ENCODE assay signal across 16 cellular contexts in genomic region chr20:64111841-64112641, GRCh38. TPM values are rescaled to one million over a fixed set of nuclear protein-coding genes. Genes with fewer than 3 reads are reported as not detected.
DNase-seq lines count a peak whose midpoint lies in the region; ATAC-seq, FAIRE-seq and TF ChIP-seq lines count a peak whose summit lies in the region.
"Had no signal": no experiment of that assay in that cellular context is flagged by ENCODE, and none has a peak within 500 bp of the region (broad histone marks: within the 10 kb centered on the region; RNA-seq: fewer than 3 reads in every experiment).

No MANE protein-coding gene starts in this region.

- H3K9me3 ChIP-seq in cardiac muscle cell (ENCODE audit: low read depth) = no peaks in the 10 kb centered on the region
- no peaks in the 10 kb centered on the region for H3K9me3 ChIP-seq in left lung
- H3K9me3 ChIP-seq in upper lobe of right lung = no peaks in the 10 kb centered on the region

- H3K36me3 ChIP-seq in cardiac muscle cell = no peaks in the 10 kb centered on the region
- no peaks in the 10 kb centered on the region for H3K36me3 ChIP-seq in left lung
- no peaks in the 10 kb centered on the region for H3K36me3 ChIP-seq in upper lobe of right lung

- no peak for DNase-seq in cardiac muscle cell (ENCODE audit: low read depth in 1 of 2, low spot score in 1 of 2)
- no peak for DNase-seq in left cardiac atrium
- peak; percentile 43 for DNase-seq in UCSD-AML1 (lab: John Stamatoyannopoulos, UW; ENCODE audit: unreplicated experiment)
- DNase-seq in left lung = peak; percentile 19 to 39
- DNase-seq in upper lobe of right lung = peak; percentile 61
- no peak for DNase-seq in NCI-H748 treated with DMSO at 0.1 percent for 48 hours (lab: John Stamatoyannopoulos, UW)
- no peak for DNase-seq in NCI-H1694 (lab: John Stamatoyannopoulos, UW)
- DNase-seq in frontal cortex (ENCODE audit: low spot score in 2 of 2) = no peak
- DNase-seq: activated naive CD4-positive, alpha-beta T cell treated with anti-CD3 and anti-CD28 coated beads, Interleukin-2, amount 50 U/mL, for 16 hours had no signal

- no peak for FAIRE-seq in frontal cortex (lab: Jason Lieb, UNC)
- FAIRE-seq: colon, G401.6 had no signal

- intact Hi-C loops in left cardiac atrium (cut with DNase I) = no loop called here
- intact Hi-C loops in left lung (cut with DNase I) = no loop called here
- intact Hi-C loops in upper lobe of right lung (cut with DNase I) = no loop called here

- H3K4me3 ChIP-seq in cardiac muscle cell (no peak overlapping the region), left lung (no peak overlapping the region), upper lobe of right lung (no peak overlapping the region)

- ATAC-seq in left cardiac atrium (no peak), left lung (no peak), upper lobe of right lung (no peak)

- H3K27ac ChIP-seq in cardiac muscle cell = peak overlapping the region; percentile 43
- no peak overlapping the region for H3K27ac ChIP-seq in left lung
- no peak overlapping the region for H3K27ac ChIP-seq in upper lobe of right lung

- H3K27me3 ChIP-seq in cardiac muscle cell = no peaks in the 10 kb centered on the region
- peaks cover 0 to 14% of the 10 kb centered on the region in 2 donors for H3K27me3 ChIP-seq in left lung
- H3K27me3 ChIP-seq in upper lobe of right lung = no peaks in the 10 kb centered on the region

- no peak for TF ChIP-seq CTCF in cardiac muscle cell (IDR thresholded peaks at IDR 0.05; ENCODE audit: low read depth, low read length)
- no peak for TF ChIP-seq CTCF in left lung (IDR thresholded peaks at IDR 0.05)
- no peak for TF ChIP-seq CTCF in upper lobe of right lung (IDR thresholded peaks at IDR 0.05)

- peaks cover 3% of the 10 kb centered on the region for H3K4me1 ChIP-seq in cardiac muscle cell (ENCODE audit: low read depth)
- no peaks in the 10 kb centered on the region for H3K4me1 ChIP-seq in left lung
- no peaks in the 10 kb centered on the region for H3K4me1 ChIP-seq in upper lobe of right lung

RNA-seq across cellular contexts. Expression of gene NPBWR2, which starts 4.7 kb away (rescaled TPM):
- total RNA-seq in cardiac muscle cell (not detected in 2 replicates), left cardiac atrium (not detected), left lung (not detected), upper lobe of right lung (not detected), frontal cortex (0.41 TPM)
- polyA plus RNA-seq in cardiac muscle cell = not detected in 2 replicates
- total RNA-seq: fibroblast of lung, MCF 10A, mucosa of gallbladder, NCI-H460, renal cortical epithelial cell had no signal
- polyA plus RNA-seq: fibroblast of lung had no signal

RNA-seq across cellular contexts. Expression of gene LKAAEAR1, which starts 27.8 kb away (rescaled TPM):
- 0.21 and 5.6 TPM in 2 replicates for total RNA-seq in cardiac muscle cell
- polyA plus RNA-seq in cardiac muscle cell = 0.47 and 2.2 TPM in 2 replicates
- under 1 TPM in 1 of 2 donors, not detected in 1; 0.41 TPM for total RNA-seq in left cardiac atrium
- total RNA-seq in left lung = under 1 TPM in 1 of 2 donors, not detected in 1; 0.45 TPM
- total RNA-seq in upper lobe of right lung = not detected
- total RNA-seq in frontal cortex = 2.9 TPM
- total RNA-seq: fibroblast of lung, MCF 10A, mucosa of gallbladder, NCI-H460, renal cortical epithelial cell had no signal
- polyA plus RNA-seq: fibroblast of lung had no signal

RNA-seq across cellular contexts. Expression of gene OPRL1, which starts 32.2 kb away (rescaled TPM):
- total RNA-seq in cardiac muscle cell (5.3 and 9.6 TPM in 2 replicates), left cardiac atrium (under 1 TPM; 0.71 to 0.97 TPM), left lung (1 to 10 TPM; 1.8 to 2.0 TPM), upper lobe of right lung (1.9 TPM), frontal cortex (13.5 TPM)
- 2.1 and 2.9 TPM in 2 replicates for polyA plus RNA-seq in cardiac muscle cell

RNA-seq across cellular contexts. Expression of gene RGS19, which starts 32.7 kb away (rescaled TPM):
- 12.3 and 14.1 TPM in 2 replicates for total RNA-seq in cardiac muscle cell
- polyA plus RNA-seq in cardiac muscle cell = 9.0 and 12.9 TPM in 2 replicates
- total RNA-seq in left cardiac atrium = 1 to 10 TPM; 9.7 to 10.0 TPM
- total RNA-seq in left lung = 10 to 100 TPM; 23.4 to 63.9 TPM
- total RNA-seq in upper lobe of right lung = 40.8 TPM
- 7.7 TPM for total RNA-seq in frontal cortex

RNA-seq across cellular contexts. Expression of gene TCEA2, which starts 49.0 kb away (rescaled TPM):
- total RNA-seq in cardiac muscle cell = 96.0 and 97.3 TPM in 2 replicates
- 157 and 169 TPM in 2 replicates for polyA plus RNA-seq in cardiac muscle cell
- total RNA-seq in left cardiac atrium = 10 to 100 TPM; 44.7 to 46.4 TPM
- total RNA-seq in left lung = 10 to 100 TPM; 31.2 to 34.3 TPM
- 40.2 TPM for total RNA-seq in upper lobe of right lung
- total RNA-seq in frontal cortex = 36.7 TPM

Comparison
In these comparisons a context has a peak if more than half of its experiments do, and no peak if none do; other contexts are left out.
1. DNase-seq: peak in UCSD-AML1 (single experiment), left lung (2 of 2) and upper lobe of right lung (single experiment); none in cardiac muscle cell (0 of 2), left cardiac atrium (single experiment), NCI-H748 treated with DMSO at 0.1 percent for 48 hours (single experiment), NCI-H1694 (single experiment) and frontal cortex (0 of 2).